19 cellular contexts compared by ENCODE assay signal in genomic region chr19:31100945-31101344, GRCh38.
A peak's percentile ranks its signal among the peaks of the same experiment; 100 is the strongest.
DNase-seq lines count a peak whose midpoint lies in the region; ATAC-seq and TF ChIP-seq lines count a peak whose summit lies in the region.
"Had no signal": no experiment of that assay in that cellular context is flagged by ENCODE, and none has a peak within 500 bp of the region (broad histone marks: within the 10 kb centered on the region; RNA-seq: fewer than 3 reads in every experiment).

No MANE protein-coding gene starts in this region.

- H2AFZ ChIP-seq in SK-N-SH (ENCODE audit: low read depth) (no peak overlapping the region), fibroblast of lung (ENCODE audit: low read length) (no peak overlapping the region), mesenchymal stem cell (ENCODE audit: low read depth, low read length) (no peak overlapping the region), GM23248 (no peak overlapping the region)
- H2AFZ ChIP-seq: PC-9 had no signal

- H3K4me1 ChIP-seq in SK-N-SH (ENCODE audit: control insufficient read depth in 1 of 2, insufficient read depth in 2 of 2, low read depth in 1 of 2, low read length in 1 of 2) = peaks cover 6 to 9% of the 10 kb centered on the region in 2 experiments; a peak in 2 of 4 replicates
- no peaks in the 10 kb centered on the region for H3K4me1 ChIP-seq in fibroblast of lung (ENCODE audit: control insufficient read depth, extremely low read depth, insufficient read depth, low read length)
- H3K4me1 ChIP-seq in mesenchymal stem cell (ENCODE audit: control insufficient read depth, insufficient read depth, low read depth, low read length) = peaks cover 21% of the 10 kb centered on the region
- H3K4me1 ChIP-seq in GM23248 (ENCODE audit: insufficient read depth) = no peaks in the 10 kb centered on the region; the same call in 1 of the 2 replicates

- no peak for ATAC-seq in SK-N-SH treated with all-trans-retinoic acid at 6 μM for 48 hours
- ATAC-seq: GM12878 had no signal

- POLR2A ChIA-PET in SK-N-SH (lab: Yijun Ruan, JAX) = no interaction called here

- H3K27me3 ChIP-seq in SK-N-SH (ENCODE audit: insufficient read depth) (no peaks in the 10 kb centered on the region), fibroblast of lung (ENCODE audit: control insufficient read depth, insufficient read depth, low read length) (no peaks in the 10 kb centered on the region), mesenchymal stem cell (ENCODE audit: control insufficient read depth in 1 of 2, insufficient read depth in 1 of 2, low read length in 2 of 2) (no peaks in the 10 kb centered on the region), GM23248 (replicated peaks; ENCODE audit: insufficient read depth) (no peaks in the 10 kb centered on the region)

- H2BK12ac ChIP-seq in mesenchymal stem cell (ENCODE audit: low read length in 2 of 2) = no peak overlapping the region

- in situ Hi-C loops in GM23248 (cut with MboI) = no loop called here

- H3K9ac ChIP-seq in SK-N-SH = no peak overlapping the region
- H3K9ac ChIP-seq in fibroblast of lung (ENCODE audit: insufficient read depth, low read length) = no peak overlapping the region
- H3K9ac ChIP-seq in mesenchymal stem cell (ENCODE audit: low read length) = no peak overlapping the region
- no peak overlapping the region for H3K9ac ChIP-seq in GM23248

- H2BK15ac ChIP-seq in mesenchymal stem cell (ENCODE audit: low read depth, poor library complexity, severe bottlenecking) = no peak overlapping the region

- no peak for DNase-seq in SK-N-SH
- peak in 1 of 2 donors; percentile 71 for DNase-seq in fibroblast of lung (ENCODE audit: low read depth in 2 of 2)
- DNase-seq in mesenchymal stem cell = no peak
- no peak for DNase-seq in NCI-H748 treated with DMSO at 0.1 percent for 48 hours (lab: John Stamatoyannopoulos, UW)
- no peak for DNase-seq in NCI-H446 treated with DMSO at 0.1 percent for 48 hours (lab: John Stamatoyannopoulos, UW)
- no peak for DNase-seq in hypothalamus (lab: John Stamatoyannopoulos, UW)
- no peak for DNase-seq in GM23248
- DNase-seq: C1 segment of cervical spinal cord, DMS 273 treated with DMSO at 0.1 percent for 48 hours, GDM1, KBM-7, NCI-H1436, NCI-H2029, NCI-H2171 treated with DMSO at 0.1 percent for 48 hours, NCI-H82, PC-9 had no signal

- H3K4me3 ChIP-seq in SK-N-SH (ENCODE audit: low read depth in 2 of 2, low read length in 1 of 2) (no peak overlapping the region), fibroblast of lung (replicated peaks in 1 of 4; ENCODE audit: control extremely low read depth in 1 of 4, insufficient read depth in 1 of 4, low read depth in 3 of 4, low read length in 4 of 4) (no peak overlapping the region), mesenchymal stem cell (ENCODE audit: insufficient read depth in 1 of 2, low read depth in 1 of 2, low read length in 2 of 2) (no peak overlapping the region), GM23248 (no peak overlapping the region)
- H3K4me3 ChIP-seq: GM12878, PC-9 had no signal

- WGBS in SK-N-SH (ENCODE audit: low lambda C conversion rate) = 67% methylated on average over 8 of the region's 8 CpGs
- 74% methylated on average over 6 of the region's 8 CpGs for WGBS in mesenchymal stem cell
- WGBS in GM23248 (ENCODE audit: low coverage in 1 of 2, low lambda C conversion rate in 2 of 2, missing lambda C conversion rate in 2 of 2), 2 experiments = 80 to 86% methylated on average over 8 of the region's 8 CpGs

- no peak overlapping the region for H3K23ac ChIP-seq in mesenchymal stem cell (ENCODE audit: low read length in 2 of 2)

- no peak overlapping the region for H3K27ac ChIP-seq in SK-N-SH (ENCODE audit: low read depth in 2 of 2, low read length in 1 of 2)
- H3K27ac ChIP-seq in fibroblast of lung (ENCODE audit: insufficient read depth, low read length) = no peak overlapping the region
- peak overlapping the region; percentile 93 for H3K27ac ChIP-seq in mesenchymal stem cell (ENCODE audit: low read length, poor library complexity, severe bottlenecking)
- H3K27ac ChIP-seq in GM23248 = no peak overlapping the region
- H3K27ac ChIP-seq: 22Rv1, PC-9 had no signal

- no peak overlapping the region for H3K18ac ChIP-seq in mesenchymal stem cell (ENCODE audit: low read depth in 1 of 2, low read length in 2 of 2)

- H2BK5ac ChIP-seq in mesenchymal stem cell (ENCODE audit: low read depth, low read length, poor library complexity, severe bottlenecking) = peak overlapping the region; percentile 63

- H3K4me2 ChIP-seq in SK-N-SH (no peak overlapping the region), fibroblast of lung (ENCODE audit: extremely low read depth, insufficient read depth, low read length) (no peak overlapping the region), mesenchymal stem cell (ENCODE audit: low read length, poor library complexity, severe bottlenecking) (peak overlapping the region; percentile 10), GM23248 (ENCODE audit: unreplicated experiment) (no peak overlapping the region)
- H3K4me2 ChIP-seq: PC-9 had no signal

- CTCF ChIA-PET in SK-N-SH (lab: Yijun Ruan, JAX) = interaction anchor here (0.8 to 2.5 kb wide), 6 partner anchors 9 to 1124 kb away, joined by 3 to 13 read pairs (median 4); no protein-coding TSS in a partner anchor

- peak; percentile 34 for TF ChIP-seq RAD21 in SK-N-SH (IDR thresholded peaks at IDR 0.05; ENCODE audit: low read length)

- TF ChIP-seq CTCF in SK-N-SH (IDR thresholded peaks at IDR 0.05) = no peak
- peak; percentile 19 to 38 for TF ChIP-seq CTCF in fibroblast of lung (conservative IDR thresholded peaks at IDR 0.05 in 1 of 2, IDR thresholded peaks at IDR 0.05 in 1 of 2; ENCODE audit: low read depth in 1 of 2, low read length in 2 of 2)

- H3K9me2 ChIP-seq in SK-N-SH = no peaks in the 10 kb centered on the region
- no peaks in the 10 kb centered on the region for H3K9me2 ChIP-seq in GM23248 (ENCODE audit: insufficient read depth)

- TF ChIP-seq EP300 in SK-N-SH (IDR thresholded peaks at IDR 0.05; ENCODE audit: borderline replicate concordance in 1 of 2, low read depth in 1 of 2, low read length in 1 of 2) = no peak

- H3K9me3 ChIP-seq in SK-N-SH (no peaks in the 10 kb centered on the region), fibroblast of lung (ENCODE audit: control insufficient read depth, insufficient read depth, low read depth, low read length) (no peaks in the 10 kb centered on the region), mesenchymal stem cell (ENCODE audit: control insufficient read depth, low read length) (no peaks in the 10 kb centered on the region), GM23248 (ENCODE audit: low read depth) (no peaks in the 10 kb centered on the region)

- H3K79me1 ChIP-seq in mesenchymal stem cell (replicated peaks; ENCODE audit: low read length, poor library complexity, severe bottlenecking) = no peaks in the 10 kb centered on the region

- no peaks in the 10 kb centered on the region for H3K36me3 ChIP-seq in SK-N-SH (replicated peaks in 1 of 2; ENCODE audit: control insufficient read depth in 1 of 2, insufficient read depth in 2 of 2, low read length in 1 of 2)
- no peaks in the 10 kb centered on the region for H3K36me3 ChIP-seq in fibroblast of lung (ENCODE audit: control insufficient read depth, insufficient read depth, low read length)
- H3K36me3 ChIP-seq in mesenchymal stem cell (ENCODE audit: control insufficient read depth in 1 of 2, insufficient read depth in 2 of 2, low read depth in 1 of 2, low read length in 2 of 2) = no peaks in the 10 kb centered on the region
- H3K36me3 ChIP-seq in GM23248 (ENCODE audit: low read depth) = no peaks in the 10 kb centered on the region

- H2AK5ac ChIP-seq in mesenchymal stem cell (ENCODE audit: low read length, severe bottlenecking) = no peak overlapping the region

- H4K91ac ChIP-seq in mesenchymal stem cell (ENCODE audit: low read length) = no peak overlapping the region

- H4K20me1 ChIP-seq in SK-N-SH (ENCODE audit: insufficient read depth) = no peaks in the 10 kb centered on the region
- no peaks in the 10 kb centered on the region for H4K20me1 ChIP-seq in fibroblast of lung (ENCODE audit: control insufficient read depth, extremely low read depth, insufficient read depth, low read length)
- H4K20me1 ChIP-seq in GM23248 (ENCODE audit: insufficient read depth) = no peaks in the 10 kb centered on the region

- H3K79me2 ChIP-seq in SK-N-SH (ENCODE audit: insufficient read depth) (no peaks in the 10 kb centered on the region), fibroblast of lung (ENCODE audit: control insufficient read depth, insufficient read depth, low read length) (no peaks in the 10 kb centered on the region), GM23248 (ENCODE audit: insufficient read depth) (no peaks in the 10 kb centered on the region)

- no peak overlapping the region for H4K8ac ChIP-seq in mesenchymal stem cell (ENCODE audit: low read length)

- H3K14ac ChIP-seq in mesenchymal stem cell (ENCODE audit: low read length in 2 of 2) = no peak overlapping the region

- H3F3A ChIP-seq in SK-N-SH (replicated peaks; ENCODE audit: insufficient read depth) (no peaks in the 10 kb centered on the region), GM23248 (ENCODE audit: insufficient read depth) (peaks cover 9% of the 10 kb centered on the region)

- H2BK120ac ChIP-seq in mesenchymal stem cell (ENCODE audit: low read depth, low read length) = no peak overlapping the region

- H3K4ac ChIP-seq in mesenchymal stem cell (ENCODE audit: low read depth in 1 of 2, low read length in 2 of 2) = no peak overlapping the region

TF ChIP-seq in SK-N-SH, 30 proteins besides CTCF, POLR2A, EP300 and RAD21:
- TF ChIP-seq FOXM1 (IDR thresholded peaks at IDR 0.05; ENCODE audit: low read depth) (no peak), GATA2 (CRISPR knock-in tag; IDR thresholded peaks at IDR 0.05) (no peak)

TF ChIP-seq in SK-N-SH treated with all-trans-retinoic acid at 6 μM for 48 hours, 23 proteins besides CTCF, POLR2A, EP300 and RAD21:
- TF ChIP-seq ARNTL (CRISPR knock-in tag; IDR thresholded peaks at IDR 0.05; ENCODE audit: borderline replicate concordance, low read depth) (no peak), PPARA (CRISPR knock-in tag; IDR thresholded peaks at IDR 0.05; ENCODE audit: borderline replicate concordance) (no peak), TCF4 (CRISPR knock-in tag; IDR thresholded peaks at IDR 0.05; ENCODE audit: borderline replicate concordance) (no peak), ISL1 (CRISPR knock-in tag; IDR thresholded peaks at IDR 0.05) (no peak)
